Comparison of ENCODE assay signal across 13 cellular contexts in genomic region chr19:55276720-55277430, GRCh38. TPM values are rescaled to one million over a fixed set of nuclear protein-coding genes. Genes with fewer than 3 reads are reported as not detected.
DNase-seq lines count a peak whose midpoint lies in the region; ATAC-seq and TF ChIP-seq lines count a peak whose summit lies in the region.
"Had no signal": no experiment of that assay in that cellular context is flagged by ENCODE, and none has a peak within 500 bp of the region (broad histone marks: within the 10 kb centered on the region; RNA-seq: fewer than 3 reads in every experiment).

No MANE protein-coding gene starts in this region.

- H3K4me3 Mint-ChIP-seq in activated naive CD8-positive, alpha-beta T cell treated with anti-CD3 and anti-CD28 coated beads, Interleukin-2, amount 10 ng/mL, durations not matched to agents 7 days and 5 days, result no peak overlapping the region
- no peak overlapping the region for H3K4me3 Mint-ChIP-seq in activated naive CD8-positive, alpha-beta T cell treated with anti-CD3 and anti-CD28 coated beads for 36 hours
- peak overlapping the region; percentile 62 for H3K4me3 Mint-ChIP-seq in type B pancreatic cell

- intact Hi-C loops in colonic mucosa (cut with DNase I) (no loop called here), lower leg skin (cut with DNase I; ENCODE audit: low total_unique reads) (no loop called here)

- POLR2A ChIA-PET in activated naive CD8-positive, alpha-beta T cell treated with anti-CD3 and anti-CD28 coated beads, Interleukin-2, amount 10 ng/mL, durations not matched to agents 7 days and 5 days (lab: Charles Lee), result interaction anchor here (0.7 to 7.7 kb wide), 4 partner anchors 14 to 199 kb away, joined by 3 to 120 read pairs (median 3); partner anchors contain the start of genes PPP6R1 and ZNF628

- H3K4me3 ChIP-seq in Karpas-422 (ENCODE audit: low read length) (peak overlapping the region; percentile 61), colonic mucosa (no peak overlapping the region), lower leg skin (ENCODE audit: low read depth, poor library complexity, severe bottlenecking) (no peak overlapping the region)
- H3K4me3 ChIP-seq: dorsolateral prefrontal cortex, lung had no signal

- no peak for TF ChIP-seq CTCF in colonic mucosa (IDR thresholded peaks at IDR 0.05)
- no peak for TF ChIP-seq CTCF in type B pancreatic cell (conservative IDR thresholded peaks at IDR 0.05)
- no peak for TF ChIP-seq CTCF in lower leg skin (IDR thresholded peaks at IDR 0.05)

- H3K4me2 ChIP-seq in Karpas-422 (ENCODE audit: low read depth, low read length, poor library complexity, severe bottlenecking), result peak overlapping the region; percentile 95

- H3K9me3 Mint-ChIP-seq in activated naive CD8-positive, alpha-beta T cell treated with anti-CD3 and anti-CD28 coated beads, Interleukin-2, amount 10 ng/mL, durations not matched to agents 7 days and 5 days, result no peaks in the 10 kb centered on the region
- no peaks in the 10 kb centered on the region for H3K9me3 Mint-ChIP-seq in activated naive CD8-positive, alpha-beta T cell treated with anti-CD3 and anti-CD28 coated beads for 36 hours
- no peaks in the 10 kb centered on the region for H3K9me3 Mint-ChIP-seq in type B pancreatic cell

- H3K27me3 ChIP-seq in Karpas-422 (ENCODE audit: low read length) (no peaks in the 10 kb centered on the region), colonic mucosa (no peaks in the 10 kb centered on the region)
- H3K27me3 ChIP-seq: dorsolateral prefrontal cortex had no signal

- H3K9me3 ChIP-seq in Karpas-422 (ENCODE audit: low read length) (no peaks in the 10 kb centered on the region), colonic mucosa (no peaks in the 10 kb centered on the region)

- H3K9ac ChIP-seq in Karpas-422 (ENCODE audit: low read length), result peak overlapping the region; percentile 80
- H3K9ac ChIP-seq in colonic mucosa (ENCODE audit: low read depth in 2 of 2, low read length in 2 of 2), result peak overlapping the region in 1 of 2 donors; percentile 9

- peaks cover 35% of the 10 kb centered on the region for H3K79me2 ChIP-seq in Karpas-422 (ENCODE audit: low read length)

- H3K36me3 ChIP-seq in Karpas-422 (ENCODE audit: insufficient read depth, low read length) (peaks cover 18% of the 10 kb centered on the region; the same call in 1 of the 2 replicates), colonic mucosa (no peaks in the 10 kb centered on the region)

- peaks cover 24% of the 10 kb centered on the region for H3K4me1 Mint-ChIP-seq in activated naive CD8-positive, alpha-beta T cell treated with anti-CD3 and anti-CD28 coated beads, Interleukin-2, amount 10 ng/mL, durations not matched to agents 7 days and 5 days
- peaks cover 24% of the 10 kb centered on the region for H3K4me1 Mint-ChIP-seq in activated naive CD8-positive, alpha-beta T cell treated with anti-CD3 and anti-CD28 coated beads for 36 hours
- peaks cover 22% of the 10 kb centered on the region for H3K4me1 Mint-ChIP-seq in type B pancreatic cell (ENCODE audit: unreplicated experiment)

- H3K27me3 Mint-ChIP-seq in activated naive CD8-positive, alpha-beta T cell treated with anti-CD3 and anti-CD28 coated beads, Interleukin-2, amount 10 ng/mL, durations not matched to agents 7 days and 5 days, result no peaks in the 10 kb centered on the region
- no peaks in the 10 kb centered on the region for H3K27me3 Mint-ChIP-seq in activated naive CD8-positive, alpha-beta T cell treated with anti-CD3 and anti-CD28 coated beads for 36 hours
- H3K27me3 Mint-ChIP-seq in type B pancreatic cell, result no peaks in the 10 kb centered on the region

- no peak for ATAC-seq in activated naive CD8-positive, alpha-beta T cell treated with anti-CD3 and anti-CD28 coated beads, Interleukin-2, amount 10 ng/mL, durations not matched to agents 7 days and 5 days (ENCODE audit: low read depth)
- no peak for ATAC-seq in GM21717 (IDR thresholded peaks at IDR 0.05; ENCODE audit: unreplicated experiment)
- ATAC-seq: HepG2 had no signal

- no peaks in the 10 kb centered on the region for H3K9me2 ChIP-seq in Karpas-422 (replicated peaks; ENCODE audit: insufficient read depth, low read length)

- H3K4me1 ChIP-seq in Karpas-422 (ENCODE audit: low read length) (peaks cover 63% of the 10 kb centered on the region), colonic mucosa (peaks cover 4% of the 10 kb centered on the region)

- H3K27ac Mint-ChIP-seq in activated naive CD8-positive, alpha-beta T cell treated with anti-CD3 and anti-CD28 coated beads, Interleukin-2, amount 10 ng/mL, durations not matched to agents 7 days and 5 days, result peak overlapping the region; percentile 40
- H3K27ac Mint-ChIP-seq in activated naive CD8-positive, alpha-beta T cell treated with anti-CD3 and anti-CD28 coated beads for 36 hours, result no peak overlapping the region
- no peak overlapping the region for H3K27ac Mint-ChIP-seq in type B pancreatic cell

- DNase-seq in activated naive CD8-positive, alpha-beta T cell treated with anti-CD3 and anti-CD28 coated beads, Interleukin-2, amount 10 ng/mL, durations not matched to agents 7 days and 5 days, result no peak
- no peak for DNase-seq in activated naive CD8-positive, alpha-beta T cell treated with anti-CD3 and anti-CD28 coated beads for 36 hours
- DNase-seq in Karpas-422 (peak; percentile 84), colonic mucosa (no peak), type B pancreatic cell (ENCODE audit: extremely low spot score, unreplicated experiment) (no peak), lower leg skin (ENCODE audit: low spot score in 2 of 2) (no peak), ureter (ENCODE audit: low spot score) (no peak)
- DNase-seq: dorsolateral prefrontal cortex had no signal

- no peak for TF ChIP-seq POLR2A in lower leg skin (IDR thresholded peaks at IDR 0.05)

- H4K20me1 ChIP-seq in Karpas-422 (ENCODE audit: insufficient read depth, low read depth, low read length), result no peaks in the 10 kb centered on the region

- H3K27ac ChIP-seq in Karpas-422 (ENCODE audit: low read length) (peak overlapping the region; percentile 95), colonic mucosa (peak overlapping the region; percentile 12)
- H3K27ac ChIP-seq: VCaP had no signal

- H3K36me3 Mint-ChIP-seq in activated naive CD8-positive, alpha-beta T cell treated with anti-CD3 and anti-CD28 coated beads, Interleukin-2, amount 10 ng/mL, durations not matched to agents 7 days and 5 days, result peaks cover 2% of the 10 kb centered on the region
- H3K36me3 Mint-ChIP-seq in activated naive CD8-positive, alpha-beta T cell treated with anti-CD3 and anti-CD28 coated beads for 36 hours, result peaks cover 24% of the 10 kb centered on the region
- H3K36me3 Mint-ChIP-seq in type B pancreatic cell, result peaks cover 12% of the 10 kb centered on the region

- 83 to 86% methylated on average over 15 of the region's 15 CpGs for WGBS in lower leg skin, 2 donors

- H2AFZ ChIP-seq in Karpas-422 (ENCODE audit: low read length), result no peak overlapping the region

RNA-seq across cellular contexts. Expression of gene HSPBP1, which starts 3.0 kb away (rescaled TPM):
- total RNA-seq in activated naive CD8-positive, alpha-beta T cell treated with anti-CD3 and anti-CD28 coated beads, Interleukin-2, amount 10 ng/mL, durations not matched to agents 7 days and 5 days, result 10 to 100 TPM; 19.5 to 20.3 TPM
- 10 to 100 TPM; 68.0 to 69.7 TPM for total RNA-seq in activated naive CD8-positive, alpha-beta T cell treated with anti-CD3 and anti-CD28 coated beads for 36 hours
- 35.0 and 62.5 TPM in 2 replicates for total RNA-seq in Karpas-422 (2014; rRNA removed; shearing (Covaris generic); ENCODE audit: low replicate concordance)
- total RNA-seq in colonic mucosa, result 10 to 100 TPM; 29.0 to 82.3 TPM
- total RNA-seq in type B pancreatic cell (ENCODE audit: low replicate concordance), result 37.8 and 50.7 TPM in 2 replicates
- total RNA-seq in lower leg skin, result 10 to 100 TPM; 17.8 to 35.5 (median 25.6) TPM
- 31.2 TPM for total RNA-seq in ureter

RNA-seq across cellular contexts. Expression of gene BRSK1, which starts 6.9 kb away (rescaled TPM):
- 1 to 10 TPM; 9.0 TPM for total RNA-seq in activated naive CD8-positive, alpha-beta T cell treated with anti-CD3 and anti-CD28 coated beads, Interleukin-2, amount 10 ng/mL, durations not matched to agents 7 days and 5 days
- total RNA-seq in activated naive CD8-positive, alpha-beta T cell treated with anti-CD3 and anti-CD28 coated beads for 36 hours, result 1 to 10 TPM; 5.6 to 6.4 TPM
- total RNA-seq in Karpas-422 (2014; rRNA removed; shearing (Covaris generic); ENCODE audit: low replicate concordance), result 15.5 and 31.0 TPM in 2 replicates
- total RNA-seq in colonic mucosa (1 to 10 TPM in 1 of 2 donors, under 1 TPM in 1; 0.59 to 2.3 TPM), type B pancreatic cell (ENCODE audit: low replicate concordance) (9.8 and 32.3 TPM in 2 replicates), lower leg skin (1 to 10 TPM in 1 of 4 donors, under 1 TPM in 1, not detected in 2; 0.44 to 4.6 TPM), ureter (10.6 TPM)

RNA-seq across cellular contexts. Expression of gene PPP6R1, which starts 18.1 kb away (rescaled TPM):
- 100 to 1,000 TPM; 211 to 226 TPM for total RNA-seq in activated naive CD8-positive, alpha-beta T cell treated with anti-CD3 and anti-CD28 coated beads, Interleukin-2, amount 10 ng/mL, durations not matched to agents 7 days and 5 days
- 100 to 1,000 TPM; 226 to 227 TPM for total RNA-seq in activated naive CD8-positive, alpha-beta T cell treated with anti-CD3 and anti-CD28 coated beads for 36 hours
- 134 and 231 TPM in 2 replicates for total RNA-seq in Karpas-422 (2014; rRNA removed; shearing (Covaris generic); ENCODE audit: low replicate concordance)
- total RNA-seq in colonic mucosa (10 to 100 TPM; 65.1 to 97.2 TPM), type B pancreatic cell (ENCODE audit: low replicate concordance) (71.5 and 72.3 TPM in 2 replicates), lower leg skin (10 to 100 TPM; 29.4 to 47.9 (median 37.5) TPM), ureter (65.1 TPM)

RNA-seq across cellular contexts. Expression of gene TMEM150B, which starts 48.3 kb away (rescaled TPM):
- 1 to 10 TPM in 1 of 2 experiments, under 1 TPM in 1; 0.51 to 1.1 TPM for total RNA-seq in activated naive CD8-positive, alpha-beta T cell treated with anti-CD3 and anti-CD28 coated beads, Interleukin-2, amount 10 ng/mL, durations not matched to agents 7 days and 5 days
- total RNA-seq in activated naive CD8-positive, alpha-beta T cell treated with anti-CD3 and anti-CD28 coated beads for 36 hours, result not detected
- total RNA-seq in Karpas-422 (2014; rRNA removed; shearing (Covaris generic); ENCODE audit: low replicate concordance), result 0.61 TPM in 1 of 2 replicates, not detected in the other
- total RNA-seq in colonic mucosa, result 10 to 100 TPM in 1 of 2 donors, 1 to 10 TPM in 1; 9.7 to 47.2 TPM
- total RNA-seq in type B pancreatic cell (ENCODE audit: low replicate concordance), result 1.2 and 1.6 TPM in 2 replicates
- total RNA-seq in lower leg skin, result under 1 TPM in 1 of 4 donors, not detected in 3; 0.58 TPM
- total RNA-seq in ureter, result 1.9 TPM
- total RNA-seq: RPMI7951 had no signal

RNA-seq across cellular contexts. Expression of gene TMEM86B, which starts 48.3 kb away (rescaled TPM):
- total RNA-seq in activated naive CD8-positive, alpha-beta T cell treated with anti-CD3 and anti-CD28 coated beads, Interleukin-2, amount 10 ng/mL, durations not matched to agents 7 days and 5 days, result 10 to 100 TPM; 18.8 to 19.4 TPM
- total RNA-seq in activated naive CD8-positive, alpha-beta T cell treated with anti-CD3 and anti-CD28 coated beads for 36 hours, result 1 to 10 TPM; 7.3 to 7.9 TPM
- total RNA-seq in Karpas-422 (2014; rRNA removed; shearing (Covaris generic); ENCODE audit: low replicate concordance), result 7.8 and 9.5 TPM in 2 replicates
- 1 to 10 TPM; 2.1 to 5.3 TPM for total RNA-seq in colonic mucosa
- 14.4 and 19.0 TPM in 2 replicates for total RNA-seq in type B pancreatic cell (ENCODE audit: low replicate concordance)
- 1 to 10 TPM; 1.1 to 2.4 (median 1.6) TPM for total RNA-seq in lower leg skin
- total RNA-seq in ureter, result 6.4 TPM
